1 cellular context compared by ENCODE assay signal in the genomic region with DNA sequence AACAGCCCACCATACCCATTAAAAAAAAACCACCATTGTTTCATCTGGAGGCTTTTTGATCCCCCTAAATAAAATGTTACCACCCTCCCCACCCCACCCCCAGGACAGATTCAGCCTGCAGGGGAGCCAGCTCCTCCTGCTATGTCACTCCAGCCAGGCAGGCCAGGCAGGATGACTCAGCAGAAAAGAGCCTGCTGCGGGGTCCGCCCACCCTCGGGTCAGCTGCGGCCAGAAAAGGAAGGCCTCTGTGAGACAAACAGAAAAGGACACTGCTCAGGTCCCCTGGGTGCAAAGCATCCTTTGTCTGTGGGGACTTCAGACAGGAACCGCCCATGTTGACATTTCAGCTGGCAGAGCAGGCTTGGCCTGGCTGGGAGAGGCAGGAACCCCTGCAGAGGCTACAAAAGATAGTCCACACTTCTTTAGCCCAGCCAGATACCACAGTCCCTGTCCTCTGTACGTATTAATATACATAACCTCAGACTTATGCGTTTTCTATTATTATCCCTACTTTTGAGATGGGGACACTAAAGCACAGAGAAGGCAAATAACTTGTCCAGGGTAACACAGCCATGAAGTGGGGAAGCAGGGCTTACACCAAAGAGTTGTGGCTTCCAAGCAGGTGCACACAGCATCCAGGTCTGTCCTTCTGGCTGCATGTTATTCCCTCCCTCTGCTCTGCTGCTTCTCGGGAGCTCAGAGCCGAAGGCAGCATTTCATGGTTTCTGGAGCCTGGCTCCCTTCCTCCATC.
TF ChIP-seq lines count a peak whose summit lies in the region.

No MANE protein-coding gene starts in this region.

TF ChIP-seq in K562, 482 proteins besides CTCF, POLR2A, EP300 and RAD21 (continued from another document and continues in another):
- TF ChIP-seq, protein P1, sequence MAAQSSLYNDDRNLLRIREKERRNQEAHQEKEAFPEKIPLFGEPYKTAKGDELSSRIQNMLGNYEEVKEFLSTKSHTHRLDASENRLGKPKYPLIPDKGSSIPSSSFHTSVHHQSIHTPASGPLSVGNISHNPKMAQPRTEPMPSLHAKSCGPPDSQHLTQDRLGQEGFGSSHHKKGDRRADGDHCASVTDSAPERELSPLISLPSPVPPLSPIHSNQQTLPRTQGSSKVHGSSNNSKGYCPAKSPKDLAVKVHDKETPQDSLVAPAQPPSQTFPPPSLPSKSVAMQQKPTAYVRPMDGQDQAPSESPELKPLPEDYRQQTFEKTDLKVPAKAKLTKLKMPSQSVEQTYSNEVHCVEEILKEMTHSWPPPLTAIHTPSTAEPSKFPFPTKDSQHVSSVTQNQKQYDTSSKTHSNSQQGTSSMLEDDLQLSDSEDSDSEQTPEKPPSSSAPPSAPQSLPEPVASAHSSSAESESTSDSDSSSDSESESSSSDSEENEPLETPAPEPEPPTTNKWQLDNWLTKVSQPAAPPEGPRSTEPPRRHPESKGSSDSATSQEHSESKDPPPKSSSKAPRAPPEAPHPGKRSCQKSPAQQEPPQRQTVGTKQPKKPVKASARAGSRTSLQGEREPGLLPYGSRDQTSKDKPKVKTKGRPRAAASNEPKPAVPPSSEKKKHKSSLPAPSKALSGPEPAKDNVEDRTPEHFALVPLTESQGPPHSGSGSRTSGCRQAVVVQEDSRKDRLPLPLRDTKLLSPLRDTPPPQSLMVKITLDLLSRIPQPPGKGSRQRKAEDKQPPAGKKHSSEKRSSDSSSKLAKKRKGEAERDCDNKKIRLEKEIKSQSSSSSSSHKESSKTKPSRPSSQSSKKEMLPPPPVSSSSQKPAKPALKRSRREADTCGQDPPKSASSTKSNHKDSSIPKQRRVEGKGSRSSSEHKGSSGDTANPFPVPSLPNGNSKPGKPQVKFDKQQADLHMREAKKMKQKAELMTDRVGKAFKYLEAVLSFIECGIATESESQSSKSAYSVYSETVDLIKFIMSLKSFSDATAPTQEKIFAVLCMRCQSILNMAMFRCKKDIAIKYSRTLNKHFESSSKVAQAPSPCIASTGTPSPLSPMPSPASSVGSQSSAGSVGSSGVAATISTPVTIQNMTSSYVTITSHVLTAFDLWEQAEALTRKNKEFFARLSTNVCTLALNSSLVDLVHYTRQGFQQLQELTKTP (IDR thresholded peaks at IDR 0.05; ENCODE audit: low read depth in 1 of 2, partially characterized antibody in 2 of 2), result no peak
- TF ChIP-seq ZNF561 (CRISPR knock-in tag; conservative IDR thresholded peaks at IDR 0.05) (no peak), MECOM (CRISPR knock-in tag; IDR thresholded peaks at IDR 0.05) (no peak), RBBP5 (IDR thresholded peaks at IDR 0.05; ENCODE audit: borderline replicate concordance, insufficient read depth, low read length, poor library complexity, severe bottlenecking) (no peak), HOXB6 (CRISPR knock-in tag; IDR thresholded peaks at IDR 0.05; ENCODE audit: borderline replicate concordance) (no peak), RUNX1 (IDR thresholded peaks at IDR 0.05; ENCODE audit: low read depth) (no peak), TOE1 (IDR thresholded peaks at IDR 0.05; ENCODE audit: borderline replicate concordance) (no peak), TOE1 (CRISPR knock-in tag; IDR thresholded peaks at IDR 0.05; ENCODE audit: borderline replicate concordance, low read depth) (no peak), MEIS2 (IDR thresholded peaks at IDR 0.05; ENCODE audit: partially characterized antibody) (no peak), ZNF347 (CRISPR knock-in tag; IDR thresholded peaks at IDR 0.05; ENCODE audit: low read depth) (no peak), THRAP3 (IDR thresholded peaks at IDR 0.05; ENCODE audit: borderline replicate concordance) (no peak), ZBED1 (IDR thresholded peaks at IDR 0.05) (no peak), ESRRB (CRISPR knock-in tag; IDR thresholded peaks at IDR 0.05; ENCODE audit: borderline replicate concordance) (no peak), ZNF76 (CRISPR knock-in tag; IDR thresholded peaks at IDR 0.05; ENCODE audit: borderline replicate concordance) (no peak), TAF7 (tag; IDR thresholded peaks at IDR 0.05) (no peak), KAT2B (IDR thresholded peaks at IDR 0.05; ENCODE audit: low read depth, low read length) (no peak), KDM4B (IDR thresholded peaks at IDR 0.05; ENCODE audit: borderline replicate concordance in 2 of 2, low read depth in 1 of 2) (no peak), ZNF184 (CRISPR knock-in tag; IDR thresholded peaks at IDR 0.05) (no peak), ZC3H8 (IDR thresholded peaks at IDR 0.05) (no peak), NELFE (IDR thresholded peaks at IDR 0.05; ENCODE audit: insufficient read depth, insufficient read length) (no peak), FOXJ2 (tag; IDR thresholded peaks at IDR 0.05) (no peak), SFPQ (IDR thresholded peaks at IDR 0.05; ENCODE audit: low read depth, low read length) (no peak), MEF2A (IDR thresholded peaks at IDR 0.05; ENCODE audit: control insufficient read depth, low read depth, low read length) (no peak), GTF2A2 (tag; IDR thresholded peaks at IDR 0.05) (no peak), ZNF316 (IDR thresholded peaks at IDR 0.05) (peak; percentile 99), SMARCA5 (IDR thresholded peaks at IDR 0.05) (no peak)
- TF ChIP-seq, protein P2, sequence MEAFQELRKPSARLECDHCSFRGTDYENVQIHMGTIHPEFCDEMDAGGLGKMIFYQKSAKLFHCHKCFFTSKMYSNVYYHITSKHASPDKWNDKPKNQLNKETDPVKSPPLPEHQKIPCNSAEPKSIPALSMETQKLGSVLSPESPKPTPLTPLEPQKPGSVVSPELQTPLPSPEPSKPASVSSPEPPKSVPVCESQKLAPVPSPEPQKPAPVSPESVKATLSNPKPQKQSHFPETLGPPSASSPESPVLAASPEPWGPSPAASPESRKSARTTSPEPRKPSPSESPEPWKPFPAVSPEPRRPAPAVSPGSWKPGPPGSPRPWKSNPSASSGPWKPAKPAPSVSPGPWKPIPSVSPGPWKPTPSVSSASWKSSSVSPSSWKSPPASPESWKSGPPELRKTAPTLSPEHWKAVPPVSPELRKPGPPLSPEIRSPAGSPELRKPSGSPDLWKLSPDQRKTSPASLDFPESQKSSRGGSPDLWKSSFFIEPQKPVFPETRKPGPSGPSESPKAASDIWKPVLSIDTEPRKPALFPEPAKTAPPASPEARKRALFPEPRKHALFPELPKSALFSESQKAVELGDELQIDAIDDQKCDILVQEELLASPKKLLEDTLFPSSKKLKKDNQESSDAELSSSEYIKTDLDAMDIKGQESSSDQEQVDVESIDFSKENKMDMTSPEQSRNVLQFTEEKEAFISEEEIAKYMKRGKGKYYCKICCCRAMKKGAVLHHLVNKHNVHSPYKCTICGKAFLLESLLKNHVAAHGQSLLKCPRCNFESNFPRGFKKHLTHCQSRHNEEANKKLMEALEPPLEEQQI (IDR thresholded peaks at IDR 0.05), result no peak
- TF ChIP-seq, protein P3, sequence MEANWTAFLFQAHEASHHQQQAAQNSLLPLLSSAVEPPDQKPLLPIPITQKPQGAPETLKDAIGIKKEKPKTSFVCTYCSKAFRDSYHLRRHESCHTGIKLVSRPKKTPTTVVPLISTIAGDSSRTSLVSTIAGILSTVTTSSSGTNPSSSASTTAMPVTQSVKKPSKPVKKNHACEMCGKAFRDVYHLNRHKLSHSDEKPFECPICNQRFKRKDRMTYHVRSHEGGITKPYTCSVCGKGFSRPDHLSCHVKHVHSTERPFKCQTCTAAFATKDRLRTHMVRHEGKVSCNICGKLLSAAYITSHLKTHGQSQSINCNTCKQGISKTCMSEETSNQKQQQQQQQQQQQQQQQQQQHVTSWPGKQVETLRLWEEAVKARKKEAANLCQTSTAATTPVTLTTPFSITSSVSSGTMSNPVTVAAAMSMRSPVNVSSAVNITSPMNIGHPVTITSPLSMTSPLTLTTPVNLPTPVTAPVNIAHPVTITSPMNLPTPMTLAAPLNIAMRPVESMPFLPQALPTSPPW (CRISPR knock-in tag; IDR thresholded peaks at IDR 0.05), result peak; percentile 62
- TF ChIP-seq, protein P4, sequence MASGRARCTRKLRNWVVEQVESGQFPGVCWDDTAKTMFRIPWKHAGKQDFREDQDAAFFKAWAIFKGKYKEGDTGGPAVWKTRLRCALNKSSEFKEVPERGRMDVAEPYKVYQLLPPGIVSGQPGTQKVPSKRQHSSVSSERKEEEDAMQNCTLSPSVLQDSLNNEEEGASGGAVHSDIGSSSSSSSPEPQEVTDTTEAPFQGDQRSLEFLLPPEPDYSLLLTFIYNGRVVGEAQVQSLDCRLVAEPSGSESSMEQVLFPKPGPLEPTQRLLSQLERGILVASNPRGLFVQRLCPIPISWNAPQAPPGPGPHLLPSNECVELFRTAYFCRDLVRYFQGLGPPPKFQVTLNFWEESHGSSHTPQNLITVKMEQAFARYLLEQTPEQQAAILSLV (tag; IDR thresholded peaks at IDR 0.05), result no peak
- TF ChIP-seq, protein P5, sequence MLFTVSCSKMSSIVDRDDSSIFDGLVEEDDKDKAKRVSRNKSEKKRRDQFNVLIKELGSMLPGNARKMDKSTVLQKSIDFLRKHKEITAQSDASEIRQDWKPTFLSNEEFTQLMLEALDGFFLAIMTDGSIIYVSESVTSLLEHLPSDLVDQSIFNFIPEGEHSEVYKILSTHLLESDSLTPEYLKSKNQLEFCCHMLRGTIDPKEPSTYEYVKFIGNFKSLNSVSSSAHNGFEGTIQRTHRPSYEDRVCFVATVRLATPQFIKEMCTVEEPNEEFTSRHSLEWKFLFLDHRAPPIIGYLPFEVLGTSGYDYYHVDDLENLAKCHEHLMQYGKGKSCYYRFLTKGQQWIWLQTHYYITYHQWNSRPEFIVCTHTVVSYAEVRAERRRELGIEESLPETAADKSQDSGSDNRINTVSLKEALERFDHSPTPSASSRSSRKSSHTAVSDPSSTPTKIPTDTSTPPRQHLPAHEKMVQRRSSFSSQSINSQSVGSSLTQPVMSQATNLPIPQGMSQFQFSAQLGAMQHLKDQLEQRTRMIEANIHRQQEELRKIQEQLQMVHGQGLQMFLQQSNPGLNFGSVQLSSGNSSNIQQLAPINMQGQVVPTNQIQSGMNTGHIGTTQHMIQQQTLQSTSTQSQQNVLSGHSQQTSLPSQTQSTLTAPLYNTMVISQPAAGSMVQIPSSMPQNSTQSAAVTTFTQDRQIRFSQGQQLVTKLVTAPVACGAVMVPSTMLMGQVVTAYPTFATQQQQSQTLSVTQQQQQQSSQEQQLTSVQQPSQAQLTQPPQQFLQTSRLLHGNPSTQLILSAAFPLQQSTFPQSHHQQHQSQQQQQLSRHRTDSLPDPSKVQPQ (CRISPR knock-in tag; IDR thresholded peaks at IDR 0.05; ENCODE audit: borderline replicate concordance), result no peak
- TF ChIP-seq, protein P6, sequence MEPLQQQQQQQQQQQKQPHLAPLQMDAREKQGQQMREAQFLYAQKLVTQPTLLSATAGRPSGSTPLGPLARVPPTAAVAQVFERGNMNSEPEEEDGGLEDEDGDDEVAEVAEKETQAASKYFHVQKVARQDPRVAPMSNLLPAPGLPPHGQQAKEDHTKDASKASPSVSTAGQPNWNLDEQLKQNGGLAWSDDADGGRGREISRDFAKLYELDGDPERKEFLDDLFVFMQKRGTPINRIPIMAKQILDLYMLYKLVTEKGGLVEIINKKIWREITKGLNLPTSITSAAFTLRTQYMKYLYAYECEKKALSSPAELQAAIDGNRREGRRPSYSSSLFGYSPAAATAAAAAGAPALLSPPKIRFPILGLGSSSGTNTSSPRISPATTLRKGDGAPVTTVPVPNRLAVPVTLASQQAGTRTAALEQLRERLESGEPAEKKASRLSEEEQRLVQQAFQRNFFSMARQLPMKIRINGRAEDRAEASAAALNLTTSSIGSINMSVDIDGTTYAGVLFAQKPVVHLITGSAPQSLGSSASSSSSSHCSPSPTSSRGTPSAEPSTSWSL (CRISPR knock-in tag; IDR thresholded peaks at IDR 0.05; ENCODE audit: borderline replicate concordance), result no peak
- TF ChIP-seq, protein P7, sequence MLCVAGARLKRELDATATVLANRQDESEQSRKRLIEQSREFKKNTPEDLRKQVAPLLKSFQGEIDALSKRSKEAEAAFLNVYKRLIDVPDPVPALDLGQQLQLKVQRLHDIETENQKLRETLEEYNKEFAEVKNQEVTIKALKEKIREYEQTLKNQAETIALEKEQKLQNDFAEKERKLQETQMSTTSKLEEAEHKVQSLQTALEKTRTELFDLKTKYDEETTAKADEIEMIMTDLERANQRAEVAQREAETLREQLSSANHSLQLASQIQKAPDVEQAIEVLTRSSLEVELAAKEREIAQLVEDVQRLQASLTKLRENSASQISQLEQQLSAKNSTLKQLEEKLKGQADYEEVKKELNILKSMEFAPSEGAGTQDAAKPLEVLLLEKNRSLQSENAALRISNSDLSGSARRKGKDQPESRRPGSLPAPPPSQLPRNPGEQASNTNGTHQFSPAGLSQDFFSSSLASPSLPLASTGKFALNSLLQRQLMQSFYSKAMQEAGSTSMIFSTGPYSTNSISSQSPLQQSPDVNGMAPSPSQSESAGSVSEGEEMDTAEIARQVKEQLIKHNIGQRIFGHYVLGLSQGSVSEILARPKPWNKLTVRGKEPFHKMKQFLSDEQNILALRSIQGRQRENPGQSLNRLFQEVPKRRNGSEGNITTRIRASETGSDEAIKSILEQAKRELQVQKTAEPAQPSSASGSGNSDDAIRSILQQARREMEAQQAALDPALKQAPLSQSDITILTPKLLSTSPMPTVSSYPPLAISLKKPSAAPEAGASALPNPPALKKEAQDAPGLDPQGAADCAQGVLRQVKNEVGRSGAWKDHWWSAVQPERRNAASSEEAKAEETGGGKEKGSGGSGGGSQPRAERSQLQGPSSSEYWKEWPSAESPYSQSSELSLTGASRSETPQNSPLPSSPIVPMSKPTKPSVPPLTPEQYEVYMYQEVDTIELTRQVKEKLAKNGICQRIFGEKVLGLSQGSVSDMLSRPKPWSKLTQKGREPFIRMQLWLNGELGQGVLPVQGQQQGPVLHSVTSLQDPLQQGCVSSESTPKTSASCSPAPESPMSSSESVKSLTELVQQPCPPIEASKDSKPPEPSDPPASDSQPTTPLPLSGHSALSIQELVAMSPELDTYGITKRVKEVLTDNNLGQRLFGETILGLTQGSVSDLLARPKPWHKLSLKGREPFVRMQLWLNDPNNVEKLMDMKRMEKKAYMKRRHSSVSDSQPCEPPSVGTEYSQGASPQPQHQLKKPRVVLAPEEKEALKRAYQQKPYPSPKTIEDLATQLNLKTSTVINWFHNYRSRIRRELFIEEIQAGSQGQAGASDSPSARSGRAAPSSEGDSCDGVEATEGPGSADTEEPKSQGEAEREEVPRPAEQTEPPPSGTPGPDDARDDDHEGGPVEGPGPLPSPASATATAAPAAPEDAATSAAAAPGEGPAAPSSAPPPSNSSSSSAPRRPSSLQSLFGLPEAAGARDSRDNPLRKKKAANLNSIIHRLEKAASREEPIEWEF (CRISPR knock-in tag; IDR thresholded peaks at IDR 0.05), result no peak
